ENCODE assay signal across 2 cellular contexts in the genomic region with DNA sequence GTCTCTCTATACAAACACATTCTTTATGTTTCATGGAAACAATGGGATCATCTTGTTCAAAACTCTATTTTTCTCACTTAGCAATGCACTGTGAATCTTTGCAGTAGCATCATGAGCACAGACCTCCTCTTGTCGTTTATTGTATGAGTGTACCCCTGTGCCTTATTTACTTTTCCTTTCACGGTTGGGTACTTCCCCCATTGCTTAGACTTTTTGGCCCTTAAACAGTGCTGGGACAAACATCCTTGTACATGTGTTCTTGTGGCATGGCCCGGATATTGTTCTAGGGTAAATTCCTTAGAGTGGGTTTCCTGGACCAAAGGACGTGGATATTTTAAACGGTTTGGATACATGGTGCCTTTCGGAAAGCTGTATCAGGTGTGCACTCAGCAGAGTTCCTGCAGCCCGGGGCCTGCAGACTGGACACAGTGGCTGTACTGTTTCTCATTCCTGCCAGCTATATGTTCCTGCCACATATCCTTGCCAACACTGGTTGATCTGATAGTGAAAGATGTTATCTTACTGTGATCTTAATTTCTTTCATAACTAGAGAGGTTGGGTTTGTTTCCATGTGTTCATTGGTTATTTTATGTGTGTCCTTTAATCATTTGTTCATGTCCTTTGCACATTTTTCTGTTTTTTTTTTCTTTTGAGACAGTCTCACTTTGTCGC.
TF ChIP-seq lines count a peak whose summit lies in the region.

No MANE protein-coding gene starts in this region.

TF ChIP-seq in SK-N-SH, 30 proteins besides CTCF, POLR2A, EP300 and RAD21:
- TF ChIP-seq NFIC (IDR thresholded peaks at IDR 0.05; ENCODE audit: borderline replicate concordance) (peak; percentile 23; the same call in 1 of the 2 replicates), RXRA (IDR thresholded peaks at IDR 0.05; ENCODE audit: borderline replicate concordance, low read depth) (no peak), TEAD4 (IDR thresholded peaks at IDR 0.05; ENCODE audit: borderline replicate concordance, insufficient read depth) (no peak), EZH2phosphoT487 (IDR thresholded peaks at IDR 0.05; ENCODE audit: borderline replicate concordance, low read depth) (no peak), TAF1 (IDR thresholded peaks at IDR 0.05; ENCODE audit: borderline replicate concordance, low read depth, low read length) (no peak), MEF2A (IDR thresholded peaks at IDR 0.05; ENCODE audit: borderline replicate concordance, low read depth) (no peak), PBX3 (IDR thresholded peaks at IDR 0.05) (no peak), RCOR1 (IDR thresholded peaks at IDR 0.05; ENCODE audit: low read length) (peak; percentile 61; the same call in 1 of the 2 replicates), TCF12 (IDR thresholded peaks at IDR 0.05) (0 out of 2 replicates have a peak, but pooled peaks have one; percentile 28), ELF1 (IDR thresholded peaks at IDR 0.05) (no peak), GATA2 (CRISPR knock-in tag; IDR thresholded peaks at IDR 0.05) (peak; percentile 82), FOXM1 (IDR thresholded peaks at IDR 0.05; ENCODE audit: low read depth) (no peak), FOSL2 (IDR thresholded peaks at IDR 0.05; ENCODE audit: borderline replicate concordance, low read depth) (no peak), SIN3A (IDR thresholded peaks at IDR 0.05; ENCODE audit: borderline replicate concordance, low read depth, low read length) (no peak), MXI1 (IDR thresholded peaks at IDR 0.05; ENCODE audit: low read depth, low read length) (no peak), CHD2 (IDR thresholded peaks at IDR 0.05; ENCODE audit: low read length, partially characterized antibody) (peak; percentile 47)
- TF ChIP-seq, protein P1, sequence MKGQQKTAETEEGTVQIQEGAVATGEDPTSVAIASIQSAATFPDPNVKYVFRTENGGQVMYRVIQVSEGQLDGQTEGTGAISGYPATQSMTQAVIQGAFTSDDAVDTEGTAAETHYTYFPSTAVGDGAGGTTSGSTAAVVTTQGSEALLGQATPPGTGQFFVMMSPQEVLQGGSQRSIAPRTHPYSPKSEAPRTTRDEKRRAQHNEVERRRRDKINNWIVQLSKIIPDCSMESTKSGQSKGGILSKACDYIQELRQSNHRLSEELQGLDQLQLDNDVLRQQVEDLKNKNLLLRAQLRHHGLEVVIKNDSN (IDR thresholded peaks at IDR 0.05; ENCODE audit: borderline replicate concordance, low read depth) = no peak
- TF ChIP-seq, protein P2, sequence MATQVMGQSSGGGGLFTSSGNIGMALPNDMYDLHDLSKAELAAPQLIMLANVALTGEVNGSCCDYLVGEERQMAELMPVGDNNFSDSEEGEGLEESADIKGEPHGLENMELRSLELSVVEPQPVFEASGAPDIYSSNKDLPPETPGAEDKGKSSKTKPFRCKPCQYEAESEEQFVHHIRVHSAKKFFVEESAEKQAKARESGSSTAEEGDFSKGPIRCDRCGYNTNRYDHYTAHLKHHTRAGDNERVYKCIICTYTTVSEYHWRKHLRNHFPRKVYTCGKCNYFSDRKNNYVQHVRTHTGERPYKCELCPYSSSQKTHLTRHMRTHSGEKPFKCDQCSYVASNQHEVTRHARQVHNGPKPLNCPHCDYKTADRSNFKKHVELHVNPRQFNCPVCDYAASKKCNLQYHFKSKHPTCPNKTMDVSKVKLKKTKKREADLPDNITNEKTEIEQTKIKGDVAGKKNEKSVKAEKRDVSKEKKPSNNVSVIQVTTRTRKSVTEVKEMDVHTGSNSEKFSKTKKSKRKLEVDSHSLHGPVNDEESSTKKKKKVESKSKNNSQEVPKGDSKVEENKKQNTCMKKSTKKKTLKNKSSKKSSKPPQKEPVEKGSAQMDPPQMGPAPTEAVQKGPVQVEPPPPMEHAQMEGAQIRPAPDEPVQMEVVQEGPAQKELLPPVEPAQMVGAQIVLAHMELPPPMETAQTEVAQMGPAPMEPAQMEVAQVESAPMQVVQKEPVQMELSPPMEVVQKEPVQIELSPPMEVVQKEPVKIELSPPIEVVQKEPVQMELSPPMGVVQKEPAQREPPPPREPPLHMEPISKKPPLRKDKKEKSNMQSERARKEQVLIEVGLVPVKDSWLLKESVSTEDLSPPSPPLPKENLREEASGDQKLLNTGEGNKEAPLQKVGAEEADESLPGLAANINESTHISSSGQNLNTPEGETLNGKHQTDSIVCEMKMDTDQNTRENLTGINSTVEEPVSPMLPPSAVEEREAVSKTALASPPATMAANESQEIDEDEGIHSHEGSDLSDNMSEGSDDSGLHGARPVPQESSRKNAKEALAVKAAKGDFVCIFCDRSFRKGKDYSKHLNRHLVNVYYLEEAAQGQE (IDR thresholded peaks at IDR 0.05; ENCODE audit: low read depth, low read length) = no peak
- TF ChIP-seq, protein P3, sequence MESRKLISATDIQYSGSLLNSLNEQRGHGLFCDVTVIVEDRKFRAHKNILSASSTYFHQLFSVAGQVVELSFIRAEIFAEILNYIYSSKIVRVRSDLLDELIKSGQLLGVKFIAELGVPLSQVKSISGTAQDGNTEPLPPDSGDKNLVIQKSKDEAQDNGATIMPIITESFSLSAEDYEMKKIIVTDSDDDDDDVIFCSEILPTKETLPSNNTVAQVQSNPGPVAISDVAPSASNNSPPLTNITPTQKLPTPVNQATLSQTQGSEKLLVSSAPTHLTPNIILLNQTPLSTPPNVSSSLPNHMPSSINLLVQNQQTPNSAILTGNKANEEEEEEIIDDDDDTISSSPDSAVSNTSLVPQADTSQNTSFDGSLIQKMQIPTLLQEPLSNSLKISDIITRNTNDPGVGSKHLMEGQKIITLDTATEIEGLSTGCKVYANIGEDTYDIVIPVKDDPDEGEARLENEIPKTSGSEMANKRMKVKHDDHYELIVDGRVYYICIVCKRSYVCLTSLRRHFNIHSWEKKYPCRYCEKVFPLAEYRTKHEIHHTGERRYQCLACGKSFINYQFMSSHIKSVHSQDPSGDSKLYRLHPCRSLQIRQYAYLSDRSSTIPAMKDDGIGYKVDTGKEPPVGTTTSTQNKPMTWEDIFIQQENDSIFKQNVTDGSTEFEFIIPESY (IDR thresholded peaks at IDR 0.05; ENCODE audit: borderline replicate concordance, low read depth) = no peak

TF ChIP-seq in SK-N-SH treated with all-trans-retinoic acid at 6 μM for 48 hours, 23 proteins besides CTCF, POLR2A, EP300 and RAD21:
- TF ChIP-seq ISL1 (CRISPR knock-in tag; IDR thresholded peaks at IDR 0.05) (no peak), ZNF565 (CRISPR knock-in tag; conservative IDR thresholded peaks at IDR 0.05; ENCODE audit: low read depth) (no peak), CSDC2 (CRISPR knock-in tag; IDR thresholded peaks at IDR 0.05) (no peak), TOX (CRISPR knock-in tag; IDR thresholded peaks at IDR 0.05; ENCODE audit: borderline replicate concordance) (no peak), ZNF8 (CRISPR knock-in tag; IDR thresholded peaks at IDR 0.05) (no peak), ZC3H10 (CRISPR knock-in tag; IDR thresholded peaks at IDR 0.05) (no peak), PATZ1 (CRISPR knock-in tag; IDR thresholded peaks at IDR 0.05; ENCODE audit: borderline replicate concordance) (no peak), TCF4 (CRISPR knock-in tag; IDR thresholded peaks at IDR 0.05; ENCODE audit: borderline replicate concordance) (no peak)
- TF ChIP-seq, protein P4, sequence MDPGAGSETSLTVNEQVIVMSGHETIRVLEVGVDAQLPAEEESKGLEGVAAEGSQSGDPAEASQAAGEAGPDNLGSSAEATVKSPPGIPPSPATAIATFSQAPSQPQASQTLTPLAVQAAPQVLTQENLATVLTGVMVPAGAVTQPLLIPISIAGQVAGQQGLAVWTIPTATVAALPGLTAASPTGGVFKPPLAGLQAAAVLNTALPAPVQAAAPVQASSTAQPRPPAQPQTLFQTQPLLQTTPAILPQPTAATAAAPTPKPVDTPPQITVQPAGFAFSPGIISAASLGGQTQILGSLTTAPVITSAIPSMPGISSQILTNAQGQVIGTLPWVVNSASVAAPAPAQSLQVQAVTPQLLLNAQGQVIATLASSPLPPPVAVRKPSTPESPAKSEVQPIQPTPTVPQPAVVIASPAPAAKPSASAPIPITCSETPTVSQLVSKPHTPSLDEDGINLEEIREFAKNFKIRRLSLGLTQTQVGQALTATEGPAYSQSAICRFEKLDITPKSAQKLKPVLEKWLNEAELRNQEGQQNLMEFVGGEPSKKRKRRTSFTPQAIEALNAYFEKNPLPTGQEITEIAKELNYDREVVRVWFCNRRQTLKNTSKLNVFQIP (CRISPR knock-in tag; IDR thresholded peaks at IDR 0.05; ENCODE audit: borderline replicate concordance, low read depth) = no peak
